Comparison of ENCODE assay signal across 12 cellular contexts in the genomic region with DNA sequence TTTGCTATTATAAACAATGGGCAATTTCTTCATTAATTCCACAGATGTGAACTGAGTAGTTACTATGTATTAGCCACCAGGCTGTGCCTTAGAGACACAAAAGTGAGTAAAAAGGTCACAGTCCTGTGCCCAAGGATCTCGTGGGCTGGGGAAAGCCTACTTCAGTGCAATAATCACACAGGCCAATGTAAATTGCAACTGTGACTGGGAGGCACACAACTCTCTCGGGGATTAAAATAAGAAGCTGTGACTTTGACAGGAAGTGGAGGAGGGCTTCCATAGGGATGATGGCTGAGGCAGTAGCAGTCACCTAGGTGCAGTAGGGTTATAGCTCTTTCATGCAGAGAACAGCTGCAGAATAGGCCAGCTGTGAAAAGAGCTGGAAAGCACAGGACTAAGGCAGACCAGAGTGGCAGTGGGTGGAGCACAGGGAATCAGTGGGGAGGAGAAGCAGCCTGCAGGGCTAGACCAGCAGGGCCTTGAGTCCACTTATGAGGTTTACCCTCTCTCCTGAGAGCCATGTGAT.
A peak's percentile ranks its signal among the peaks of the same experiment; 100 is the strongest.
DNase-seq lines count a peak whose midpoint lies in the region; ATAC-seq and TF ChIP-seq lines count a peak whose summit lies in the region.
"Had no signal": no experiment of that assay in that cellular context is flagged by ENCODE, and none has a peak within 500 bp of the region (broad histone marks: within the 10 kb centered on the region; RNA-seq: fewer than 3 reads in every experiment).

No MANE protein-coding gene starts in this region.

- H3K9me3 ChIP-seq in mucosa of descending colon (no peaks in the 10 kb centered on the region), vagina (no peaks in the 10 kb centered on the region)
- H3K9me3 ChIP-seq: upper lobe of left lung had no signal

- H3K27ac ChIP-seq in vagina, result no peak overlapping the region
- H3K27ac ChIP-seq: upper lobe of left lung had no signal

- TF ChIP-seq CTCF in mucosa of descending colon (IDR thresholded peaks at IDR 0.05) (no peak), vagina (IDR thresholded peaks at IDR 0.05) (no peak), omental fat pad (IDR thresholded peaks at IDR 0.05) (no peak)

- no peaks in the 10 kb centered on the region for H3K36me3 ChIP-seq in mucosa of descending colon (ENCODE audit: low read depth)
- H3K36me3 ChIP-seq in vagina, result no peaks in the 10 kb centered on the region
- H3K36me3 ChIP-seq: upper lobe of left lung had no signal

- TF ChIP-seq POLR2A in vagina (IDR thresholded peaks at IDR 0.05), result no peak

- peak; percentile 63 for ATAC-seq in HG03060 (IDR thresholded peaks at IDR 0.05; ENCODE audit: low read depth, unreplicated experiment)
- peak; percentile 80 for ATAC-seq in mucosa of descending colon
- no peak for ATAC-seq in omental fat pad (ENCODE audit: low FRiP score)
- no peak for ATAC-seq in HG02981 (IDR thresholded peaks at IDR 0.05; ENCODE audit: unreplicated experiment)

- H3K4me3 ChIP-seq in mucosa of descending colon, result no peak overlapping the region
- no peak overlapping the region for H3K4me3 ChIP-seq in vagina
- H3K4me3 ChIP-seq: upper lobe of left lung had no signal

- DNase-seq in DMS53 (lab: John Stamatoyannopoulos, UW) (peak; percentile 49), DMS53 treated with DMSO at 0.1 percent for 48 hours (lab: John Stamatoyannopoulos, UW; ENCODE audit: unreplicated experiment) (no peak), mucosa of descending colon (no peak), vagina (ENCODE audit: extremely low spot score in 2 of 2) (no peak), omental fat pad (ENCODE audit: low spot score) (no peak)
- DNase-seq in activated CD4-positive, alpha-beta T cell treated with anti-CD3 and anti-CD28 coated beads, Interleukin-2, amount 50 U/mL, for 4 hours, result peak; percentile 3 to 12
- DNase-seq: 8988T; activated CD4-positive, CD25-positive, alpha-beta regulatory T cell; NCI-H1694 had no signal

- no peaks in the 10 kb centered on the region for H3K27me3 ChIP-seq in vagina
- H3K27me3 ChIP-seq: upper lobe of left lung had no signal

- intact Hi-C loops in mucosa of descending colon (cut with DNase I, micrococcal nuclease), result no loop called here
- intact Hi-C loops in vagina (cut with DNase I), result no loop called here

- H3K4me1 ChIP-seq in mucosa of descending colon (ENCODE audit: low read depth), result no peaks in the 10 kb centered on the region
- no peaks in the 10 kb centered on the region for H3K4me1 ChIP-seq in vagina

Comparison
In these comparisons a context has a peak if more than half of its experiments do, and no peak if none do; other contexts are left out.
1. DNase-seq: peak in DMS53 (single experiment) and activated CD4-positive, alpha-beta T cell treated with anti-CD3 and anti-CD28 coated beads, Interleukin-2, amount 50 U/mL, for 4 hours (2 of 2); none in DMS53 treated with DMSO at 0.1 percent for 48 hours (single experiment), mucosa of descending colon (0 of 3), vagina (0 of 2) and omental fat pad (single experiment).
2. ATAC-seq: peak in HG03060 (single experiment) and mucosa of descending colon (single experiment); none in omental fat pad (single experiment) and HG02981 (single experiment).